In genomic region chr6:122147291-122147690, GRCh38 we compare ENCODE assay signal across 25 cellular contexts.
"Had no signal": no experiment of that assay in that cellular context is flagged by ENCODE, and none has a peak within 500 bp of the region (broad histone marks: within the 10 kb centered on the region; RNA-seq: fewer than 3 reads in every experiment).

No MANE protein-coding gene starts in this region.

- H3K4me3 ChIP-seq: colonic mucosa, esophagus squamous epithelium, left lung, lower lobe of right lung, ovary, thoracic aorta, tibial nerve, upper lobe of left lung had no signal

- H3K36me3 ChIP-seq: colonic mucosa, esophagus squamous epithelium, left lung, lower lobe of right lung, ovary, thoracic aorta, tibial nerve, upper lobe of left lung had no signal

- DNase-seq: colonic mucosa; effector memory CD4-positive, alpha-beta T cell; esophagus squamous epithelium; foreskin melanocyte; head of caudate nucleus; hippocampal formation; left cardiac atrium; left lung; lower lobe of right lung; naive thymus-derived CD8-positive, alpha-beta T cell; nephron progenitor cell; nucleus accumbens; ovary; retina; stimulated activated CD4-positive, alpha-beta T cell treated with anti-CD3 and anti-CD28 coated beads, Interleukin-2, amount 100 ng/mL, for 24 hours; stimulated activated CD4-positive, alpha-beta T cell treated with anti-CD3 and anti-CD28 coated beads, Interleukin-4, amount 100 ng/mL, for 24 hours; stimulated activated naive CD4-positive, alpha-beta T cell treated with Interleukin-2 at 50 U/mL for 16 hours; upper lobe of left lung had no signal

- H3K4me1 ChIP-seq: colonic mucosa, esophagus squamous epithelium, left lung, tibial nerve, upper lobe of left lung had no signal

- H3K27me3 ChIP-seq: colonic mucosa, esophagus squamous epithelium, left lung, ovary, tibial nerve, upper lobe of left lung had no signal

- ATAC-seq: left lung; lower lobe of right lung; naive thymus-derived CD8-positive, alpha-beta T cell; sciatic nerve; stimulated activated effector memory CD8-positive, alpha-beta T cell treated with anti-CD3 and anti-CD28 coated beads, Interleukin-12 subunit alpha, Interleukin-12 subunit beta, amount 100 ng/mL, for 72 hours had no signal

- H3K27ac ChIP-seq: colonic mucosa, esophagus squamous epithelium, left lung, lower lobe of right lung, ovary, thoracic aorta, tibial nerve, upper lobe of left lung had no signal

- H3K9me3 ChIP-seq: colonic mucosa, esophagus squamous epithelium, left lung, lower lobe of right lung, ovary, thoracic aorta, tibial nerve, upper lobe of left lung had no signal

- FAIRE-seq: endothelial cell of umbilical vein, islet of Langerhans, urothelium cell line had no signal
